In genomic region chr13:33033361-33033812, GRCh38 we compare ENCODE assay signal across 9 cellular contexts.
DNase-seq lines count a peak whose midpoint lies in the region; ATAC-seq lines count a peak whose summit lies in the region.
"Had no signal": no experiment of that assay in that cellular context is flagged by ENCODE, and none has a peak within 500 bp of the region (broad histone marks: within the 10 kb centered on the region; RNA-seq: fewer than 3 reads in every experiment).

No MANE protein-coding gene starts in this region.

- ATAC-seq in HG03280 (IDR thresholded peaks at IDR 0.05; ENCODE audit: unreplicated experiment) = peak; percentile 81
- no peak for ATAC-seq in GM21529 (IDR thresholded peaks at IDR 0.05; ENCODE audit: unreplicated experiment)
- ATAC-seq in HG03457 (IDR thresholded peaks at IDR 0.05; ENCODE audit: unreplicated experiment) = no peak

- DNase-seq in NCI-H82 (lab: John Stamatoyannopoulos, UW) (peak; percentile 31), NCI-H82 treated with DMSO at 0.1 percent for 48 hours (lab: John Stamatoyannopoulos, UW; ENCODE audit: unreplicated experiment) (no peak), SW480 (ENCODE audit: low spot score) (no peak)
- DNase-seq in activated naive CD4-positive, alpha-beta T cell treated with anti-CD3 and anti-CD28 coated beads, Interleukin-2, amount 50 U/mL, for 16 hours = peak; percentile 34
- peak; percentile 45 for DNase-seq in stimulated activated CD8-positive, alpha-beta memory T cell treated with anti-CD3 and anti-CD28 coated beads, Interleukin-4, amount 100 ng/mL, for 48 hours
- DNase-seq: 8988T had no signal

Comparison
In these comparisons a context has a peak if more than half of its experiments do, and no peak if none do; other contexts are left out.
1. DNase-seq: peak in NCI-H82 (single experiment), activated naive CD4-positive, alpha-beta T cell treated with anti-CD3 and anti-CD28 coated beads, Interleukin-2, amount 50 U/mL, for 16 hours (single experiment) and stimulated activated CD8-positive, alpha-beta memory T cell treated with anti-CD3 and anti-CD28 coated beads, Interleukin-4, amount 100 ng/mL, for 48 hours (single experiment); none in NCI-H82 treated with DMSO at 0.1 percent for 48 hours (single experiment) and SW480 (single experiment).